12 cellular contexts compared by ENCODE assay signal in genomic region chr15:95620934-95621579, GRCh38.
DNase-seq lines count a peak whose midpoint lies in the region; ATAC-seq, FAIRE-seq and TF ChIP-seq lines count a peak whose summit lies in the region.
"Had no signal": no experiment of that assay in that cellular context is flagged by ENCODE, and none has a peak within 500 bp of the region (broad histone marks: within the 10 kb centered on the region; RNA-seq: fewer than 3 reads in every experiment).

No MANE protein-coding gene starts in this region.

- TF ChIP-seq CTCF in liver (IDR thresholded peaks at IDR 0.05; ENCODE audit: low read depth, low read length, missing input control), result no peak
- TF ChIP-seq CTCF in HepG2 (CRISPR knock-in tag; IDR thresholded peaks at IDR 0.05), result no peak
- TF ChIP-seq CTCF in endothelial cell of umbilical vein (IDR thresholded peaks at IDR 0.05; ENCODE audit: extremely low read depth in 1 of 2, insufficient read depth in 1 of 2, low read depth in 1 of 2, low read length in 2 of 2), result no peak
- TF ChIP-seq CTCF in upper lobe of right lung (IDR thresholded peaks at IDR 0.05), result no peak

- intact Hi-C loops in HepG2 (cut with micrococcal nuclease; ENCODE audit: unreplicated experiment) (no loop called here), endothelial cell of umbilical vein (cut with micrococcal nuclease) (no loop called here), upper lobe of right lung (cut with DNase I) (no loop called here)

- TF ChIP-seq RAD21 in liver (IDR thresholded peaks at IDR 0.05) (peak; percentile 38 to 53), HepG2 (CRISPR knock-in tag; IDR thresholded peaks at IDR 0.05) (no peak)

- peak overlapping the region; percentile 33 to 63 for H3K27ac ChIP-seq in liver (ENCODE audit: low read depth in 1 of 2, low read length in 2 of 2)
- no peak overlapping the region for H3K27ac ChIP-seq in HepG2 (ENCODE audit: extremely low read length, insufficient read depth, low read length)
- peak overlapping the region; percentile 44 for H3K27ac ChIP-seq in KOPT-K1 (ENCODE audit: low read depth, low read length, poor library complexity, severe bottlenecking)
- H3K27ac ChIP-seq in endothelial cell of umbilical vein (ENCODE audit: insufficient read depth, low read depth, low read length), result no peak overlapping the region
- H3K27ac ChIP-seq in upper lobe of right lung, result no peak overlapping the region
- H3K27ac ChIP-seq: thoracic aorta had no signal

- DNase-seq in HepG2 (ENCODE audit: low spot score), result no peak
- no peak for DNase-seq in endothelial cell of umbilical vein (ENCODE audit: low read depth, low spot score)
- DNase-seq in upper lobe of right lung, result no peak
- no peak for DNase-seq in RKO (ENCODE audit: low spot score)
- no peak for DNase-seq in anterior cingulate cortex (lab: John Stamatoyannopoulos, UW)
- DNase-seq in HEK293T (ENCODE audit: extremely low spot score), result no peak
- DNase-seq: NCI-H2081 treated with DMSO at 0.1 percent for 48 hours had no signal

- in situ Hi-C loops in HepG2 (cut with HindIII; ENCODE audit: extremely low pct_ligation_motif_present, low pct_unique_long_range_greater_than_20kb), result no loop called here

- H3K27me3 ChIP-seq in liver (ENCODE audit: control insufficient read depth in 4 of 4, insufficient read depth in 4 of 4, low read length in 3 of 4) (no peaks in the 10 kb centered on the region), HepG2 (ENCODE audit: control insufficient read depth in 1 of 2, insufficient read depth in 2 of 2, low read length in 2 of 2) (no peaks in the 10 kb centered on the region), endothelial cell of umbilical vein (ENCODE audit: control insufficient read depth in 2 of 2, insufficient read depth in 2 of 2, low read length in 2 of 2) (no peaks in the 10 kb centered on the region), upper lobe of right lung (no peaks in the 10 kb centered on the region)

- dilution Hi-C loops in endothelial cell of umbilical vein (cut with MboI; ENCODE audit: extremely low pct_ligation_motif_present, low sequenced_read_pairs), result no loop called here

- TF ChIP-seq POLR2A in HepG2 (IDR thresholded peaks at IDR 0.05; ENCODE audit: insufficient read depth in 1 of 2, low read depth in 2 of 2, low read length in 2 of 2), result no peak
- TF ChIP-seq POLR2A in endothelial cell of umbilical vein (IDR thresholded peaks at IDR 0.05; ENCODE audit: low read depth, low read length), result no peak

- TF ChIP-seq EP300 in HepG2 (IDR thresholded peaks at IDR 0.05; ENCODE audit: low read depth in 2 of 2, low read length in 2 of 2) (no peak), HepG2 (CRISPR knock-in tag; IDR thresholded peaks at IDR 0.05; ENCODE audit: borderline replicate concordance) (no peak)

- CTCF ChIA-PET in HepG2 (lab: Yijun Ruan, JAX; ENCODE audit: low intra/inter-chr PET ratio, low total read pairs) (no interaction called here), endothelial cell of umbilical vein (lab: Charles Lee) (interaction anchor here (0.7 to 1.2 kb wide), 3 partner anchors 10 to 56 kb away, joined by 3 read pairs; no protein-coding TSS in a partner anchor), HEK293T (lab: Yijun Ruan, JAX) (no interaction called here)

- no peaks in the 10 kb centered on the region for H3K9me1 ChIP-seq in endothelial cell of umbilical vein (replicated peaks; ENCODE audit: control insufficient read depth, extremely low read depth, insufficient read depth, low read length)

- H2AFZ ChIP-seq in HepG2 (ENCODE audit: low read length) (no peak overlapping the region), endothelial cell of umbilical vein (ENCODE audit: low read depth, low read length) (peak overlapping the region; percentile 65)

- H3K36me3 ChIP-seq in liver (ENCODE audit: control insufficient read depth in 4 of 4, insufficient read depth in 3 of 4, low read depth in 1 of 4, low read length in 3 of 4) (no peaks in the 10 kb centered on the region), HepG2 (replicated peaks in 1 of 2; ENCODE audit: control insufficient read depth in 1 of 2, insufficient read depth in 2 of 2, low read length in 2 of 2) (no peaks in the 10 kb centered on the region), KOPT-K1 (ENCODE audit: insufficient read depth, low read length) (no peaks in the 10 kb centered on the region), endothelial cell of umbilical vein (ENCODE audit: control insufficient read depth in 2 of 2, extremely low read depth in 1 of 2, insufficient read depth in 2 of 2, low read length in 2 of 2) (no peaks in the 10 kb centered on the region), upper lobe of right lung (no peaks in the 10 kb centered on the region)
- H3K36me3 ChIP-seq: thoracic aorta had no signal

- no peak for ATAC-seq in HepG2
- ATAC-seq in upper lobe of right lung, result peak; percentile 50

- no peak for FAIRE-seq in HepG2 (lab: Jason Lieb, UNC)
- FAIRE-seq in endothelial cell of umbilical vein (lab: Jason Lieb, UNC), result no peak
- FAIRE-seq: endometrium had no signal

- peaks cover 0 to 10% (median 0%) of the 10 kb centered on the region in 4 donors for H3K4me1 ChIP-seq in liver (ENCODE audit: control insufficient read depth in 4 of 4, insufficient read depth in 4 of 4, low read length in 3 of 4)
- H3K4me1 ChIP-seq in HepG2 (ENCODE audit: insufficient read depth, low read length), result no peaks in the 10 kb centered on the region
- no peaks in the 10 kb centered on the region for H3K4me1 ChIP-seq in endothelial cell of umbilical vein (ENCODE audit: control insufficient read depth, extremely low read depth, insufficient read depth, low read length)
- no peaks in the 10 kb centered on the region for H3K4me1 ChIP-seq in upper lobe of right lung

- H3K79me2 ChIP-seq in HepG2 (ENCODE audit: insufficient read depth, low read length) (no peaks in the 10 kb centered on the region), endothelial cell of umbilical vein (ENCODE audit: control insufficient read depth, insufficient read depth, low read length) (no peaks in the 10 kb centered on the region)

- H3K4me3 ChIP-seq in liver (ENCODE audit: low read depth in 1 of 3, low read length in 3 of 3) (peak overlapping the region in 1 of 3 donors; percentile 3), HepG2 (replicated peaks in 1 of 3; ENCODE audit: insufficient read depth in 1 of 3, low read depth in 2 of 3, low read length in 3 of 3) (no peak overlapping the region), endothelial cell of umbilical vein (replicated peaks in 1 of 3; ENCODE audit: insufficient read depth in 1 of 3, low read depth in 1 of 3, low read length in 3 of 3) (no peak overlapping the region), upper lobe of right lung (no peak overlapping the region)
- H3K4me3 ChIP-seq: smooth muscle cell, thoracic aorta had no signal

- H3K9me3 ChIP-seq in liver (ENCODE audit: control insufficient read depth in 4 of 4, low read length in 3 of 4), result no peaks in the 10 kb centered on the region
- H3K9me3 ChIP-seq in HepG2 (ENCODE audit: low read length), result peaks cover 60% of the 10 kb centered on the region
- H3K9me3 ChIP-seq in KOPT-K1 (ENCODE audit: insufficient read depth, low read length, poor library complexity, severe bottlenecking), result no peaks in the 10 kb centered on the region
- H3K9me3 ChIP-seq in endothelial cell of umbilical vein (replicated peaks; ENCODE audit: control insufficient read depth, insufficient read depth, low read length), result no peaks in the 10 kb centered on the region
- no peaks in the 10 kb centered on the region for H3K9me3 ChIP-seq in upper lobe of right lung

- no peaks in the 10 kb centered on the region for H4K20me1 ChIP-seq in HepG2 (ENCODE audit: insufficient read depth, low read length)
- no peaks in the 10 kb centered on the region for H4K20me1 ChIP-seq in endothelial cell of umbilical vein (replicated peaks; ENCODE audit: control insufficient read depth, extremely low read depth, insufficient read depth, low read length)

- POLR2A ChIA-PET in HepG2 (lab: Yijun Ruan, JAX), result no interaction called here
- POLR2A ChIA-PET in endothelial cell of umbilical vein (lab: Charles Lee), result no interaction called here
- POLR2A ChIA-PET in HEK293T (lab: Yijun Ruan, JAX), result no interaction called here

- 38% methylated on average over 1 of the region's 1 CpG for WGBS in liver
- WGBS in HepG2 (ENCODE audit: low lambda C conversion rate), result 35% methylated on average over 1 of the region's 1 CpG

- BruUV-seq in HepG2 (replicated peaks; lab: Mats Ljungman, UMichigan), result no TSS peak
- BruUV-seq in endothelial cell of umbilical vein (replicated peaks; lab: Mats Ljungman, UMichigan), result no TSS peak

- H3K9ac ChIP-seq in liver (ENCODE audit: low read depth in 1 of 2, low read length in 2 of 2), result peak overlapping the region in 1 of 2 donors; percentile 56
- no peak overlapping the region for H3K9ac ChIP-seq in HepG2 (ENCODE audit: insufficient read depth, low read depth, low read length)
- H3K9ac ChIP-seq in endothelial cell of umbilical vein (replicated peaks; ENCODE audit: extremely low read depth, insufficient read depth, low read length), result no peak overlapping the region

- H3K4me2 ChIP-seq in HepG2 (ENCODE audit: low read depth, low read length), result no peak overlapping the region
- H3K4me2 ChIP-seq in endothelial cell of umbilical vein (ENCODE audit: insufficient read depth, low read length), result no peak overlapping the region
- H3K4me2 ChIP-seq: smooth muscle cell had no signal

TF ChIP-seq in liver, 16 proteins besides CTCF, POLR2A, EP300 and RAD21 (continues in another document):
- TF ChIP-seq SP1 (IDR thresholded peaks at IDR 0.05) (peak; percentile 51), RXRA (IDR thresholded peaks at IDR 0.05) (peak in 1 of 2 donors; percentile 30), JUND (IDR thresholded peaks at IDR 0.05) (peak; percentile 10 to 21), YY1 (IDR thresholded peaks at IDR 0.05) (peak; percentile 32)

TF ChIP-seq in endothelial cell of umbilical vein, 7 proteins besides CTCF, POLR2A, EP300 and RAD21 (continues in another document):
- no peak for TF ChIP-seq FOS (IDR thresholded peaks at IDR 0.05; ENCODE audit: borderline replicate concordance, insufficient read depth, low read length)
- no peak for TF ChIP-seq POLR2AphosphoS5 (IDR thresholded peaks at IDR 0.05; ENCODE audit: insufficient read depth, low read depth, low read length)
- no peak for TF ChIP-seq MYC (IDR thresholded peaks at IDR 0.05; ENCODE audit: low read depth, low read length)
- TF ChIP-seq, protein P1, sequence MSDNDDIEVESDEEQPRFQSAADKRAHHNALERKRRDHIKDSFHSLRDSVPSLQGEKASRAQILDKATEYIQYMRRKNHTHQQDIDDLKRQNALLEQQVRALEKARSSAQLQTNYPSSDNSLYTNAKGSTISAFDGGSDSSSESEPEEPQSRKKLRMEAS (IDR thresholded peaks at IDR 0.05; ENCODE audit: insufficient read depth, insufficient read length), result no peak

TF ChIP-seq in HEK293T, 16 proteins besides CTCF, POLR2A, EP300 and RAD21:
- TF ChIP-seq SP1 (IDR thresholded peaks at IDR 0.05), result no peak
- TF ChIP-seq FOXA1 (IDR thresholded peaks at IDR 0.05), result no peak
- TF ChIP-seq ZNF384 (IDR thresholded peaks at IDR 0.05), result no peak

Comparison
In these comparisons a context has a peak if more than half of its experiments do, and no peak if none do; other contexts are left out.
1. H3K27ac ChIP-seq: peak in liver (2 of 2) and KOPT-K1 (single experiment); none in HepG2 (single experiment), endothelial cell of umbilical vein (single experiment) and upper lobe of right lung (single experiment).